Comparison of ENCODE assay signal across 8 cellular contexts in genomic region chr1:111141245-111141644, GRCh38. TPM values are rescaled to one million over a fixed set of nuclear protein-coding genes. Genes with fewer than 3 reads are reported as not detected.
DNase-seq lines count a peak whose midpoint lies in the region; ATAC-seq and TF ChIP-seq lines count a peak whose summit lies in the region.

No MANE protein-coding gene starts in this region.

- H3K9me3 ChIP-seq in tibial artery = no peaks in the 10 kb centered on the region

- TF ChIP-seq CTCF in kidney epithelial cell (IDR thresholded peaks at IDR 0.05; ENCODE audit: insufficient read depth, low read length, poor library complexity, severe bottlenecking) = no peak
- no peak for TF ChIP-seq CTCF in tibial artery (IDR thresholded peaks at IDR 0.05)
- TF ChIP-seq CTCF in GM20000 (IDR thresholded peaks at IDR 0.05; ENCODE audit: extremely low read depth, missing control alignments) = no peak

- ATAC-seq in HG02610 (IDR thresholded peaks at IDR 0.05; ENCODE audit: unreplicated experiment) = no peak

- H3K4me3 ChIP-seq in kidney epithelial cell (ENCODE audit: low read depth, low read length) = peak overlapping the region; percentile 98
- peak overlapping the region; percentile 92 to 94 for H3K4me3 ChIP-seq in tibial artery

- peak overlapping the region; percentile 93 for H3K27ac Mint-ChIP-seq in activated naive CD4-positive, alpha-beta T cell treated with anti-CD3 and anti-CD28 coated beads, Interleukin-2, amount 10 ng/mL, durations not matched to agents 7 days and 5 days
- peak overlapping the region; percentile 50 for H3K27ac Mint-ChIP-seq in activated naive CD8-positive, alpha-beta T cell

- no peaks in the 10 kb centered on the region for H3K27me3 ChIP-seq in kidney epithelial cell (ENCODE audit: control insufficient read depth, insufficient read depth, low read length)
- H3K27me3 ChIP-seq in tibial artery = no peaks in the 10 kb centered on the region

- peaks cover 0 to 27% (median 18%) of the 10 kb centered on the region in 4 donors for H3K4me1 ChIP-seq in tibial artery

- H3K9me3 Mint-ChIP-seq in activated naive CD4-positive, alpha-beta T cell treated with anti-CD3 and anti-CD28 coated beads, Interleukin-2, amount 10 ng/mL, durations not matched to agents 7 days and 5 days = no peaks in the 10 kb centered on the region
- H3K9me3 Mint-ChIP-seq in activated naive CD8-positive, alpha-beta T cell (ENCODE audit: low read depth) = no peaks in the 10 kb centered on the region

- H3K36me3 ChIP-seq in kidney epithelial cell (ENCODE audit: control insufficient read depth, insufficient read depth, low read length) = no peaks in the 10 kb centered on the region
- H3K36me3 ChIP-seq in tibial artery = peaks cover 0 to 9% (median 0%) of the 10 kb centered on the region in 3 donors

- no peak overlapping the region for H3K27ac ChIP-seq in tibial artery

- H3K4me3 Mint-ChIP-seq in activated naive CD4-positive, alpha-beta T cell treated with anti-CD3 and anti-CD28 coated beads, Interleukin-2, amount 10 ng/mL, durations not matched to agents 7 days and 5 days = peak overlapping the region; percentile 99
- peak overlapping the region; percentile 100 for H3K4me3 Mint-ChIP-seq in activated naive CD8-positive, alpha-beta T cell

- no peak for DNase-seq in activated naive CD4-positive, alpha-beta T cell treated with anti-CD3 and anti-CD28 coated beads, Interleukin-2, amount 10 ng/mL, durations not matched to agents 7 days and 5 days
- DNase-seq in activated naive CD4-positive, alpha-beta T cell treated with anti-CD3 and anti-CD28 coated beads, Interleukin-2, amount 50 U/mL, for 16 hours = no peak
- no peak for DNase-seq in kidney epithelial cell (ENCODE audit: low read depth)
- no peak for DNase-seq in tibial artery
- DNase-seq in NCI-H1417 (lab: John Stamatoyannopoulos, UW) = no peak
- no peak for DNase-seq in GM20000 (ENCODE audit: low spot score)

- H3K4me1 Mint-ChIP-seq in activated naive CD4-positive, alpha-beta T cell treated with anti-CD3 and anti-CD28 coated beads, Interleukin-2, amount 10 ng/mL, durations not matched to agents 7 days and 5 days = peaks cover 56% of the 10 kb centered on the region
- peaks cover 57% of the 10 kb centered on the region for H3K4me1 Mint-ChIP-seq in activated naive CD8-positive, alpha-beta T cell (ENCODE audit: low read depth)

- peaks cover 36% of the 10 kb centered on the region for H3K36me3 Mint-ChIP-seq in activated naive CD4-positive, alpha-beta T cell treated with anti-CD3 and anti-CD28 coated beads, Interleukin-2, amount 10 ng/mL, durations not matched to agents 7 days and 5 days
- H3K36me3 Mint-ChIP-seq in activated naive CD8-positive, alpha-beta T cell = peaks cover 6% of the 10 kb centered on the region

- intact Hi-C loops in tibial artery (cut with DNase I; ENCODE audit: low total_unique reads) = no loop called here

- CTCF ChIA-PET in activated naive CD4-positive, alpha-beta T cell treated with anti-CD3 and anti-CD28 coated beads, Interleukin-2, amount 10 ng/mL, durations not matched to agents 7 days and 5 days (lab: Charles Lee) = interaction anchor here (0.9 to 2.0 kb wide), 2 partner anchors 82 to 111 kb away, joined by 3 to 7 read pairs; no protein-coding TSS in a partner anchor

- no peaks in the 10 kb centered on the region for H3K27me3 Mint-ChIP-seq in activated naive CD4-positive, alpha-beta T cell treated with anti-CD3 and anti-CD28 coated beads, Interleukin-2, amount 10 ng/mL, durations not matched to agents 7 days and 5 days
- no peaks in the 10 kb centered on the region for H3K27me3 Mint-ChIP-seq in activated naive CD8-positive, alpha-beta T cell

RNA-seq across cellular contexts. Expression of gene CEPT1, which starts 1.2 kb away (rescaled TPM):
- 23.7 and 25.2 TPM in 2 replicates for total RNA-seq in kidney epithelial cell

RNA-seq across cellular contexts. Expression of gene DRAM2, which starts 1.4 kb away (rescaled TPM):
- 69.4 and 84.3 TPM in 2 replicates for total RNA-seq in kidney epithelial cell

RNA-seq across cellular contexts. Expression of gene DENND2D, which starts 59.2 kb away (rescaled TPM):
- total RNA-seq in kidney epithelial cell = 13.2 and 16.6 TPM in 2 replicates
